Comparison of ENCODE assay signal across 8 cellular contexts in genomic region chr19:12295191-12295590, GRCh38. TPM values are rescaled to one million over a fixed set of nuclear protein-coding genes. Genes with fewer than 3 reads are reported as not detected.
DNase-seq lines count a peak whose midpoint lies in the region; ATAC-seq and TF ChIP-seq lines count a peak whose summit lies in the region.

No MANE protein-coding gene starts in this region.

- no peak for ATAC-seq in HG03354 (IDR thresholded peaks at IDR 0.05; ENCODE audit: poor library complexity, severe bottlenecking, unreplicated experiment)

- peaks cover 0 to 8% (median 6%) of the 10 kb centered on the region in 3 donors for H3K27me3 Mint-ChIP-seq in CD14-positive monocyte (ENCODE audit: low read depth in 3 of 3)
- H3K27me3 Mint-ChIP-seq in nephron progenitor cell (ENCODE audit: low read depth, poor library complexity): peaks cover 8% of the 10 kb centered on the region

- H3K27ac ChIP-seq in HL-60 (replicated peaks): peak overlapping the region; percentile 92
- peak overlapping the region; percentile 98 for H3K27ac ChIP-seq in colonic mucosa

- DNase-seq in CD14-positive monocyte (ENCODE audit: low spot score) (no peak), HL-60 (ENCODE audit: low read depth in 1 of 2, low spot score in 1 of 2) (no peak), colonic mucosa (no peak), nephron progenitor cell (no peak), cerebellar nuclear complex (lab: John Stamatoyannopoulos, UW) (no peak), pons (ENCODE audit: low spot score) (no peak)
- no peak for DNase-seq in activated CD4-positive, alpha-beta T cell treated with anti-CD3 and anti-CD28 coated beads, Interleukin-2, amount 50 U/mL, for 1 hour

- H3K27me3 ChIP-seq in HL-60 (ENCODE audit: insufficient read depth, poor library complexity, severe bottlenecking) (no peaks in the 10 kb centered on the region), colonic mucosa (no peaks in the 10 kb centered on the region)

- intact Hi-C loops in CD14-positive monocyte (cut with micrococcal nuclease) (loop anchor here (2.0 to 10.0 kb wide), 2 partner anchors 130 to 132 kb away; partner anchors contain the start of gene ZNF136 (in 2 of the 2)), colonic mucosa (cut with DNase I) (no loop called here)

- peak overlapping the region; percentile 95 to 100 for H3K4me3 Mint-ChIP-seq in CD14-positive monocyte
- H3K4me3 Mint-ChIP-seq in nephron progenitor cell: peak overlapping the region; percentile 97

- H3K27ac Mint-ChIP-seq in CD14-positive monocyte (peak overlapping the region; percentile 91 to 96 (median 94)), nephron progenitor cell (peak overlapping the region; percentile 99)

- peaks cover 5% of the 10 kb centered on the region for H3K4me1 ChIP-seq in colonic mucosa

- peaks cover 10 to 22% of the 10 kb centered on the region in 2 donors for H3K36me3 Mint-ChIP-seq in CD14-positive monocyte
- H3K36me3 Mint-ChIP-seq in nephron progenitor cell (ENCODE audit: low read depth): peaks cover 15% of the 10 kb centered on the region

- H3K9me3 ChIP-seq in colonic mucosa: no peaks in the 10 kb centered on the region

- no peak for TF ChIP-seq CTCF in CD14-positive monocyte (IDR thresholded peaks at IDR 0.05)
- TF ChIP-seq CTCF in HL-60 (IDR thresholded peaks at IDR 0.05; ENCODE audit: insufficient read depth, low read length): no peak
- TF ChIP-seq CTCF in colonic mucosa (IDR thresholded peaks at IDR 0.05): no peak
- no peak for TF ChIP-seq CTCF in nephron progenitor cell (IDR thresholded peaks at IDR 0.05)

- H3K9me3 Mint-ChIP-seq in CD14-positive monocyte: peaks cover 3 to 20% (median 14%) of the 10 kb centered on the region in 7 donors
- peaks cover 52% of the 10 kb centered on the region for H3K9me3 Mint-ChIP-seq in nephron progenitor cell

- H3K36me3 ChIP-seq in colonic mucosa: no peaks in the 10 kb centered on the region

- peak overlapping the region; percentile 15; the same call in 1 of the 2 replicates for H3K4me3 ChIP-seq in HL-60 (replicated peaks; ENCODE audit: insufficient read depth, low read length)
- peak overlapping the region; percentile 100 for H3K4me3 ChIP-seq in colonic mucosa

- H3K9ac ChIP-seq in colonic mucosa (ENCODE audit: low read depth in 2 of 2, low read length in 2 of 2): no peak overlapping the region

- H3K4me1 Mint-ChIP-seq in CD14-positive monocyte: peaks cover 30% of the 10 kb centered on the region
- peaks cover 25% of the 10 kb centered on the region for H3K4me1 Mint-ChIP-seq in nephron progenitor cell

RNA-seq across cellular contexts. Expression of gene ZNF44, which starts 0.5 kb away (rescaled TPM):
- 1 to 10 TPM; 6.7 to 9.7 TPM for polyA plus RNA-seq in CD14-positive monocyte
- 10 to 100 TPM; 13.8 to 15.4 TPM for total RNA-seq in colonic mucosa

RNA-seq across cellular contexts. Expression of gene ZNF563, which starts 38.2 kb away (rescaled TPM):
- under 1 TPM; 0.09 to 0.99 TPM for polyA plus RNA-seq in CD14-positive monocyte
- 1 to 10 TPM; 2.7 to 3.0 TPM for total RNA-seq in colonic mucosa
